ENCODE assay signal across 31 cellular contexts in genomic region chr1:164583196-164583595, GRCh38. TPM values are rescaled to one million over a fixed set of nuclear protein-coding genes. Genes with fewer than 3 reads are reported as not detected.
"Had no signal": no experiment of that assay in that cellular context is flagged by ENCODE, and none has a peak within 500 bp of the region (broad histone marks: within the 10 kb centered on the region; RNA-seq: fewer than 3 reads in every experiment).

No MANE protein-coding gene starts in this region.

- H3K27ac ChIP-seq: ascending aorta, coronary artery, dorsolateral prefrontal cortex, gastrocnemius medialis, hepatocyte, pancreas, prostate gland, thoracic aorta, vagina, WERI-Rb-1 had no signal

- H3K27ac Mint-ChIP-seq: activated CD4-positive, alpha-beta memory T cell treated with anti-CD3 and anti-CD28 coated beads for 36 hours; activated CD4-positive, alpha-beta T cell treated with anti-CD3 and anti-CD28 coated beads, Interleukin-2, amount 10 ng/mL, durations not matched to agents 24 days and 14 days; activated naive CD4-positive, alpha-beta T cell treated with anti-CD3 and anti-CD28 coated beads, Interleukin-2, amount 10 ng/mL, durations not matched to agents 7 days and 5 days; activated naive CD8-positive, alpha-beta T cell treated with anti-CD3 and anti-CD28 coated beads, Interleukin-2, amount 10 ng/mL, durations not matched to agents 7 days and 5 days; activated T-cell treated with anti-CD3 and anti-CD28 coated beads, Interleukin-2, amount 50 U/mL, for 24 hours; natural killer cell treated with Interleukin-12 subunit alpha and Interleukin-12 subunit beta and Interleukin-15 and Interleukin-18, amount 100 ng/mL, for 72 hours; stimulated activated effector memory CD8-positive, alpha-beta T cell treated with anti-CD3 and anti-CD28 coated beads, Interleukin-12 subunit alpha, Interleukin-12 subunit beta, amount 100 ng/mL, for 72 hours; stimulated activated naive CD8-positive, alpha-beta T cell treated with anti-CD3 and anti-CD28 coated beads, Interleukin-15, Interleukin-2, amounts not matched to agents 100 ng/mL and 50 ng/mL, for 24 hours; T-helper 17 cell had no signal

- H3K27me3 ChIP-seq: ascending aorta, dorsolateral prefrontal cortex, gastrocnemius medialis, hepatocyte, pancreas, vagina had no signal

- H3K4me1 Mint-ChIP-seq: activated CD4-positive, alpha-beta T cell treated with anti-CD3 and anti-CD28 coated beads, Interleukin-2, amount 10 ng/mL, durations not matched to agents 24 days and 14 days; activated naive CD4-positive, alpha-beta T cell treated with anti-CD3 and anti-CD28 coated beads, Interleukin-2, amount 10 ng/mL, durations not matched to agents 7 days and 5 days; activated naive CD8-positive, alpha-beta T cell treated with anti-CD3 and anti-CD28 coated beads, Interleukin-2, amount 10 ng/mL, durations not matched to agents 7 days and 5 days; stimulated activated effector memory CD8-positive, alpha-beta T cell treated with anti-CD3 and anti-CD28 coated beads, Interleukin-12 subunit alpha, Interleukin-12 subunit beta, amount 100 ng/mL, for 72 hours; T-helper 17 cell had no signal

- H2AFZ ChIP-seq: hepatocyte had no signal

- H3K9me3 ChIP-seq: ascending aorta, gastrocnemius medialis, pancreas, prostate gland, thoracic aorta, vagina had no signal

- FAIRE-seq: pancreas, small intestine had no signal

- H3K36me3 ChIP-seq: ascending aorta, gastrocnemius medialis, prostate gland, thoracic aorta, vagina, WERI-Rb-1 had no signal

- H3K4me3 ChIP-seq: ascending aorta, coronary artery, dorsolateral prefrontal cortex, gastrocnemius medialis, hepatocyte, pancreas, prostate gland, thoracic aorta, vagina had no signal

- H3K4me2 ChIP-seq: hepatocyte had no signal

- H3K27me3 Mint-ChIP-seq: activated CD4-positive, alpha-beta memory T cell treated with anti-CD3 and anti-CD28 coated beads for 36 hours; activated naive CD4-positive, alpha-beta T cell treated with anti-CD3 and anti-CD28 coated beads, Interleukin-2, amount 10 ng/mL, durations not matched to agents 7 days and 5 days; T-helper 17 cell; type B pancreatic cell had no signal

- H3K4me3 Mint-ChIP-seq: activated CD4-positive, alpha-beta memory T cell treated with anti-CD3 and anti-CD28 coated beads for 36 hours; activated CD4-positive, alpha-beta T cell treated with anti-CD3 and anti-CD28 coated beads, Interleukin-2, amount 10 ng/mL, durations not matched to agents 24 days and 14 days; activated naive CD4-positive, alpha-beta T cell treated with anti-CD3 and anti-CD28 coated beads, Interleukin-2, amount 10 ng/mL, durations not matched to agents 7 days and 5 days; activated naive CD8-positive, alpha-beta T cell treated with anti-CD3 and anti-CD28 coated beads, Interleukin-2, amount 10 ng/mL, durations not matched to agents 7 days and 5 days; activated T-cell treated with anti-CD3 and anti-CD28 coated beads, Interleukin-2, amount 50 U/mL, for 24 hours; brain; natural killer cell treated with Interleukin-12 subunit alpha and Interleukin-12 subunit beta and Interleukin-15 and Interleukin-18, amount 100 ng/mL, for 72 hours; stimulated activated effector memory CD8-positive, alpha-beta T cell treated with anti-CD3 and anti-CD28 coated beads, Interleukin-12 subunit alpha, Interleukin-12 subunit beta, amount 100 ng/mL, for 72 hours; stimulated activated naive CD8-positive, alpha-beta T cell treated with anti-CD3 and anti-CD28 coated beads, Interleukin-15, Interleukin-2, amounts not matched to agents 100 ng/mL and 50 ng/mL, for 24 hours; T-helper 17 cell; type B pancreatic cell had no signal

- H3K36me3 Mint-ChIP-seq: activated CD4-positive, alpha-beta memory T cell treated with anti-CD3 and anti-CD28 coated beads for 36 hours; activated naive CD4-positive, alpha-beta T cell treated with anti-CD3 and anti-CD28 coated beads, Interleukin-2, amount 10 ng/mL, durations not matched to agents 7 days and 5 days; activated naive CD8-positive, alpha-beta T cell treated with anti-CD3 and anti-CD28 coated beads, Interleukin-2, amount 10 ng/mL, durations not matched to agents 7 days and 5 days; natural killer cell treated with Interleukin-12 subunit alpha and Interleukin-12 subunit beta and Interleukin-15 and Interleukin-18, amount 100 ng/mL, for 72 hours; stimulated activated effector memory CD8-positive, alpha-beta T cell treated with anti-CD3 and anti-CD28 coated beads, Interleukin-12 subunit alpha, Interleukin-12 subunit beta, amount 100 ng/mL, for 72 hours had no signal

- H3K9me3 Mint-ChIP-seq: activated CD4-positive, alpha-beta memory T cell treated with anti-CD3 and anti-CD28 coated beads for 36 hours; activated CD4-positive, alpha-beta T cell treated with anti-CD3 and anti-CD28 coated beads, Interleukin-2, amount 10 ng/mL, durations not matched to agents 24 days and 14 days; activated naive CD4-positive, alpha-beta T cell treated with anti-CD3 and anti-CD28 coated beads, Interleukin-2, amount 10 ng/mL, durations not matched to agents 7 days and 5 days; activated T-cell treated with anti-CD3 and anti-CD28 coated beads, Interleukin-2, amount 50 U/mL, for 24 hours; brain; natural killer cell treated with Interleukin-12 subunit alpha and Interleukin-12 subunit beta and Interleukin-15 and Interleukin-18, amount 100 ng/mL, for 72 hours; stimulated activated naive CD8-positive, alpha-beta T cell treated with anti-CD3 and anti-CD28 coated beads, Interleukin-15, Interleukin-2, amounts not matched to agents 100 ng/mL and 50 ng/mL, for 24 hours; type B pancreatic cell had no signal

- DNase-seq: activated CD4-positive, alpha-beta memory T cell treated with anti-CD3 and anti-CD28 coated beads for 36 hours; activated CD4-positive, alpha-beta T cell treated with anti-CD3 and anti-CD28 coated beads, Interleukin-2, amount 10 ng/mL, durations not matched to agents 24 days and 14 days; activated CD4-positive, CD25-positive, alpha-beta regulatory T cell treated with anti-CD3 and anti-CD28 coated beads, Interleukin-2, amount 50 U/mL, for 72 hours; activated CD8-positive, alpha-beta memory T cell treated with anti-CD3 and anti-CD28 coated beads, Interleukin-2, amount 50 U/mL, for 4 hours; activated gamma-delta T cell; activated naive CD4-positive, alpha-beta T cell treated with anti-CD3 and anti-CD28 coated beads, Interleukin-2, amount 10 ng/mL, durations not matched to agents 7 days and 5 days; activated naive CD8-positive, alpha-beta T cell treated with anti-CD3 and anti-CD28 coated beads, Interleukin-2, amount 10 ng/mL, durations not matched to agents 7 days and 5 days; activated T-cell treated with anti-CD3 and anti-CD28 coated beads, Interleukin-2, amount 50 U/mL, for 24 hours; dorsolateral prefrontal cortex; effector memory CD4-positive, alpha-beta T cell; gastrocnemius medialis; nucleus accumbens; pancreas; retina; small intestine; stimulated activated CD4-positive, alpha-beta T cell treated with anti-CD3 and anti-CD28 coated beads, Interleukin-4, amount 100 ng/mL, for 24 hours; T-helper 17 cell; T1000; WERI-Rb-1 had no signal

RNA-seq across cellular contexts. Expression of gene PBX1, which starts 24.2 kb away (rescaled TPM):
- total RNA-seq: activated CD4-positive, alpha-beta T cell treated with anti-CD3 and anti-CD28 coated beads, Interleukin-2, amount 10 ng/mL, durations not matched to agents 24 days and 14 days; activated CD8-positive, alpha-beta memory T cell treated with anti-CD3 and anti-CD28 coated beads for 36 hours had no signal
